ENCODE assay signal across 8 cellular contexts in the genomic region with DNA sequence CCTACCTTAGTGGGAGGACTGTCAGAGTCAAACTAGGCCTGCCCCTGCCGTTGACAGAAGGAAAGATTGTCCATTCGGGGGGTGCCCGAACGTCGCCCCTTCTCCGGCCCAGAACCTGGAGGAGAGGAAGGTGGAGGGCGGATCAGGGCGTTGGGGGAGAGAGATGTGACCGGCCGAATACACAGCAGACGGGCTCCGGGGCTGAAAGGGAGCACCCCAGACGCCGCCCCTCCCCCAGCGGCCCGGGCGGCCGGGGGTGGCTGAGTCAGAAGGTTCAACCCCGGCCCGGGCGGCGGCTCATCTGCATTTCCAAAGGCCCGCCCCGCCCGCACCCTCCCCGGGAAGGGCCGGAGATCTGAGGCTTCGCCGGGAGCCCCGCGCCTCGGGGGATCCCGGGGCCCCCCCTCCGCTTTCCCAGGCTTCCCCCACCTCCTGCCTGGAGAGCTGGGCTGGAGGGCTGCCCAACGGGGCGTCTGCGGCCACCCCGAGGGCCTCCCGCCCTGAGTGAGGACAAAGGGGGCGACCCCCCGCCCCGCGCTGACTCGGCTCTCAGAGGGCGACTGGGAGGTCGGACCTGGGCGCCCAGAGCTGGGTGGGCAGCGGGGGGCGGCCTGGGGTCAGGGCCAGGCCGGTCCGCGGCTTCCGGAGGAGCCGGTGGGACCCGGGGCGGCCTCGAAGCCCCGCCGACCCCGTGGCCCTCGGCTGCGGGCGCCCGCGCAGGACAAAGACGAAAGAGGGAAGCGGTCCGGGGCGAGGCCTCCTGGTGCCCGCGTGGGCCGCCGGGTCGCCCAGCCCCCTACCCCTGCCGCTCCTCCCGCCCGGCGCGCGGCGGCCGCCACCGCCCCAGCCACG. TPM values are rescaled to one million over a fixed set of nuclear protein-coding genes. Genes with fewer than 3 reads are reported as not detected.
DNase-seq lines count a peak whose midpoint lies in the region; FAIRE-seq and TF ChIP-seq lines count a peak whose summit lies in the region.

No MANE protein-coding gene starts in this region.

- H3K9me3 ChIP-seq in SK-N-SH (no peaks in the 10 kb centered on the region), cardiac muscle cell (ENCODE audit: low read depth) (no peaks in the 10 kb centered on the region), ovary (no peaks in the 10 kb centered on the region)

- TF ChIP-seq POLR2A in ovary (IDR thresholded peaks at IDR 0.05): peak; percentile 90

- H3K9me2 ChIP-seq in SK-N-SH: no peaks in the 10 kb centered on the region

- H3K27me3 ChIP-seq in KMS-11 (ENCODE audit: insufficient read depth, low read depth) (no peaks in the 10 kb centered on the region), SK-N-SH (ENCODE audit: insufficient read depth) (no peaks in the 10 kb centered on the region), cardiac muscle cell (no peaks in the 10 kb centered on the region), ovary (no peaks in the 10 kb centered on the region)

- H2AFZ ChIP-seq in KMS-11 (ENCODE audit: low read depth) (no peak overlapping the region), SK-N-SH (ENCODE audit: low read depth) (no peak overlapping the region)

- CTCF ChIA-PET in SK-N-SH (lab: Yijun Ruan, JAX): interaction anchor here (3.7 to 18.3 kb wide), 3 partner anchors 5 to 88 kb away, joined by 15 to 675 read pairs (median 675); a partner anchor contains a TSS

- DNase-seq in SKM-1 treated with dmso at 0.1 percent for 144 hours (lab: John Stamatoyannopoulos, UW; ENCODE audit: unreplicated experiment): peak; percentile 33
- no peak for DNase-seq in SKM-1 (lab: John Stamatoyannopoulos, UW; ENCODE audit: unreplicated experiment)
- DNase-seq in SK-N-SH: peak; percentile 75
- DNase-seq in cardiac muscle cell (ENCODE audit: low read depth in 1 of 2, low spot score in 1 of 2): peak; percentile 79 to 93
- DNase-seq in ovary: peak; percentile 94 to 96 (median 95)
- DNase-seq in urothelium cell line (ENCODE audit: low spot score): peak; percentile 87

- FAIRE-seq in urothelium cell line (lab: Jason Lieb, UNC): no peak

- intact Hi-C loops in ovary (cut with DNase I): loop anchor here in 2 of 4 donors (5.0 to 10.0 kb wide), 3 partner anchors 87 to 325 kb away; a partner anchor contains a TSS

- peaks cover 52% of the 10 kb centered on the region for H3F3A ChIP-seq in SK-N-SH (replicated peaks; ENCODE audit: insufficient read depth)

- peak overlapping the region; percentile 99 for H3K9ac ChIP-seq in KMS-11
- peak overlapping the region; percentile 88 for H3K9ac ChIP-seq in SK-N-SH

- H3K4me2 ChIP-seq in KMS-11 (peak overlapping the region; percentile 48; the same call in 1 of the 2 replicates), SK-N-SH (peak overlapping the region; percentile 86)

- TF ChIP-seq EP300 in SK-N-SH (IDR thresholded peaks at IDR 0.05; ENCODE audit: borderline replicate concordance in 1 of 2, low read depth in 1 of 2, low read length in 1 of 2) (peak in 1 of 2 experiments; percentile 55; a peak in 1 of 4 replicates), ovary (IDR thresholded peaks at IDR 0.05) (no peak)

- H3K36me3 ChIP-seq in KMS-11 (ENCODE audit: insufficient read depth) (no peaks in the 10 kb centered on the region), SK-N-SH (replicated peaks in 1 of 2; ENCODE audit: control insufficient read depth in 1 of 2, insufficient read depth in 2 of 2, low read length in 1 of 2) (peaks cover 8 to 11% of the 10 kb centered on the region in 2 experiments), cardiac muscle cell (peaks cover 3% of the 10 kb centered on the region), ovary (no peaks in the 10 kb centered on the region)

- H3K79me2 ChIP-seq in KMS-11 (ENCODE audit: insufficient read depth, low read depth) (peaks cover 23% of the 10 kb centered on the region; the same call in 1 of the 2 replicates), SK-N-SH (ENCODE audit: insufficient read depth) (peaks cover 71% of the 10 kb centered on the region)

- WGBS in SK-N-SH (ENCODE audit: low lambda C conversion rate): 3% methylated on average over 13 of the region's 84 CpGs
- WGBS in adipose tissue, 3 donors: 1% methylated on average over 51 to 84 of the region's 84 CpGs
- WGBS in ovary, 3 donors: 0 to 1% (median 0%) methylated on average over 56 to 84 of the region's 84 CpGs

- peak overlapping the region; percentile 100 for H3K27ac ChIP-seq in KMS-11
- peak overlapping the region; percentile 98 to 99 for H3K27ac ChIP-seq in SK-N-SH (ENCODE audit: low read depth in 2 of 2, low read length in 1 of 2)
- peak overlapping the region; percentile 99 for H3K27ac ChIP-seq in adipose tissue (ENCODE audit: low read depth, low read length)
- peak overlapping the region; percentile 100 for H3K27ac ChIP-seq in cardiac muscle cell
- peak overlapping the region; percentile 100 for H3K27ac ChIP-seq in ovary

- H3K4me3 ChIP-seq in KMS-11 (IDR thresholded peaks at IDR 0.05; ENCODE audit: insufficient read depth, low read depth, low read length): no peak overlapping the region
- peak overlapping the region; percentile 68 to 73 for H3K4me3 ChIP-seq in SK-N-SH (ENCODE audit: low read depth in 2 of 2, low read length in 1 of 2)
- H3K4me3 ChIP-seq in cardiac muscle cell: peak overlapping the region; percentile 89
- peak overlapping the region; percentile 77 for H3K4me3 ChIP-seq in ovary

- POLR2A ChIA-PET in SK-N-SH (lab: Yijun Ruan, JAX): interaction anchor here (1.2 to 7.0 kb wide), 4 partner anchors 11 to 88 kb away, joined by 5 to 79 read pairs (median 32); a partner anchor contains a TSS

- peaks cover 13% of the 10 kb centered on the region for H3K4me1 ChIP-seq in KMS-11 (ENCODE audit: low read depth, poor library complexity, severe bottlenecking)
- peaks cover 34 to 43% of the 10 kb centered on the region in 2 experiments for H3K4me1 ChIP-seq in SK-N-SH (ENCODE audit: control insufficient read depth in 1 of 2, insufficient read depth in 2 of 2, low read depth in 1 of 2, low read length in 1 of 2)
- peaks cover 34% of the 10 kb centered on the region for H3K4me1 ChIP-seq in cardiac muscle cell (ENCODE audit: low read depth)
- peaks cover 21% of the 10 kb centered on the region for H3K4me1 ChIP-seq in ovary (ENCODE audit: insufficient read depth)

- TF ChIP-seq CTCF in KMS-11 (conservative IDR thresholded peaks at IDR 0.05; ENCODE audit: low read depth, low read length): no peak
- TF ChIP-seq CTCF in SK-N-SH (IDR thresholded peaks at IDR 0.05): no peak
- no peak for TF ChIP-seq CTCF in cardiac muscle cell (IDR thresholded peaks at IDR 0.05; ENCODE audit: low read depth, low read length)
- TF ChIP-seq CTCF in ovary (IDR thresholded peaks at IDR 0.05): no peak

- H4K20me1 ChIP-seq in KMS-11 (ENCODE audit: insufficient read depth): no peaks in the 10 kb centered on the region
- no peaks in the 10 kb centered on the region; the same call in 1 of the 2 replicates for H4K20me1 ChIP-seq in SK-N-SH (ENCODE audit: insufficient read depth)

- TF ChIP-seq RAD21 in SK-N-SH (IDR thresholded peaks at IDR 0.05; ENCODE audit: low read length): no peak

TF ChIP-seq in SK-N-SH, 30 proteins besides CTCF, POLR2A, EP300 and RAD21 (continues in another document):
- TF ChIP-seq NRF1 (IDR thresholded peaks at IDR 0.05; ENCODE audit: low read depth, low read length) (no peak), GABPA (IDR thresholded peaks at IDR 0.05; ENCODE audit: low read depth) (0 out of 2 replicates have a peak, but pooled peaks have one; percentile 6), YY1 (IDR thresholded peaks at IDR 0.05; ENCODE audit: low read depth) (0 out of 2 replicates have a peak, but pooled peaks have one; percentile 29), MEF2A (IDR thresholded peaks at IDR 0.05; ENCODE audit: borderline replicate concordance, low read depth) (no peak; the same call in 1 of the 2 replicates), TAF1 (IDR thresholded peaks at IDR 0.05; ENCODE audit: borderline replicate concordance, low read depth, low read length) (peak; percentile 76), ELF1 (IDR thresholded peaks at IDR 0.05) (no peak), NFIC (IDR thresholded peaks at IDR 0.05; ENCODE audit: borderline replicate concordance) (peak; percentile 72), GATA2 (CRISPR knock-in tag; IDR thresholded peaks at IDR 0.05) (no peak)
- TF ChIP-seq, protein P1, sequence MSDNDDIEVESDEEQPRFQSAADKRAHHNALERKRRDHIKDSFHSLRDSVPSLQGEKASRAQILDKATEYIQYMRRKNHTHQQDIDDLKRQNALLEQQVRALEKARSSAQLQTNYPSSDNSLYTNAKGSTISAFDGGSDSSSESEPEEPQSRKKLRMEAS (IDR thresholded peaks at IDR 0.05; ENCODE audit: low read depth): peak; percentile 54; the same call in 1 of the 2 replicates
- TF ChIP-seq, protein P2, sequence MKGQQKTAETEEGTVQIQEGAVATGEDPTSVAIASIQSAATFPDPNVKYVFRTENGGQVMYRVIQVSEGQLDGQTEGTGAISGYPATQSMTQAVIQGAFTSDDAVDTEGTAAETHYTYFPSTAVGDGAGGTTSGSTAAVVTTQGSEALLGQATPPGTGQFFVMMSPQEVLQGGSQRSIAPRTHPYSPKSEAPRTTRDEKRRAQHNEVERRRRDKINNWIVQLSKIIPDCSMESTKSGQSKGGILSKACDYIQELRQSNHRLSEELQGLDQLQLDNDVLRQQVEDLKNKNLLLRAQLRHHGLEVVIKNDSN (IDR thresholded peaks at IDR 0.05; ENCODE audit: borderline replicate concordance, low read depth): no peak; the same call in 1 of the 2 replicates

RNA-seq across cellular contexts. Expression of a gene that starts 3.7 kb away (rescaled TPM):
- polyA plus RNA-seq in SK-N-SH (2012; rRNA removed): 1.2 and 2.0 TPM in 2 replicates
- 1.5 and 1.8 TPM in 2 replicates for polyA plus RNA-seq in SK-N-SH (2012; cell fraction: cytosol; rRNA removed)
- 8.4 and 11.5 TPM in 2 replicates for polyA plus RNA-seq in SK-N-SH (2012; cell fraction: nucleus; rRNA removed)
- 10 to 100 TPM in 2 of 3 donors, 1 to 10 TPM in 1; 5.7 to 11.1 (median 10.6) TPM for polyA plus RNA-seq in adipose tissue
- 8.0 and 15.1 TPM in 2 replicates for total RNA-seq in cardiac muscle cell
- polyA plus RNA-seq in cardiac muscle cell: 2.4 and 3.8 TPM in 2 replicates
- 10 to 100 TPM in 5 of 7 donors, 1 to 10 TPM in 2; 8.7 to 44.6 (median 31.7) TPM for total RNA-seq in ovary
- 10 to 100 TPM in 1 of 2 donors, 1 to 10 TPM in 1; 6.2 to 15.5 TPM for polyA plus RNA-seq in ovary

RNA-seq across cellular contexts. Expression of a gene that starts 6.6 kb away (rescaled TPM):
- 5.0 and 5.3 TPM in 2 replicates for polyA plus RNA-seq in SK-N-SH (2012; rRNA removed)
- 2.3 and 2.8 TPM in 2 replicates for polyA plus RNA-seq in SK-N-SH (2012; cell fraction: cytosol; rRNA removed)
- 19.5 and 20.2 TPM in 2 replicates for polyA plus RNA-seq in SK-N-SH (2012; cell fraction: nucleus; rRNA removed)
- polyA plus RNA-seq in adipose tissue: 1 to 10 TPM; 2.3 to 4.3 (median 3.3) TPM
- 30.0 and 56.3 TPM in 2 replicates for total RNA-seq in cardiac muscle cell
- 21.5 and 27.4 TPM in 2 replicates for polyA plus RNA-seq in cardiac muscle cell
- total RNA-seq in ovary: 10 to 100 TPM in 6 of 7 donors, 1 to 10 TPM in 1; 9.3 to 37.3 (median 18.2) TPM
- 1 to 10 TPM; 3.7 to 7.9 TPM for polyA plus RNA-seq in ovary

RNA-seq across cellular contexts. Expression of a gene that starts 58.6 kb away (rescaled TPM):
- 1.8 and 1.9 TPM in 2 replicates for polyA plus RNA-seq in SK-N-SH (2012; rRNA removed)
- polyA plus RNA-seq in SK-N-SH (2012; cell fraction: cytosol; rRNA removed): 2.0 TPM in 2 replicates
- 2.2 and 2.8 TPM in 2 replicates for polyA plus RNA-seq in SK-N-SH (2012; cell fraction: nucleus; rRNA removed)
- polyA plus RNA-seq in adipose tissue: 1 to 10 TPM in 2 of 3 donors, under 1 TPM in 1; 0.91 to 4.5 (median 3.5) TPM
- not detected in 2 replicates for total RNA-seq in cardiac muscle cell
- polyA plus RNA-seq in cardiac muscle cell: 0.16 TPM in 1 of 2 replicates, not detected in the other
- total RNA-seq in ovary: 1 to 10 TPM; 1.2 to 7.2 (median 4.4) TPM
- 1 to 10 TPM; 1.3 to 4.0 TPM for polyA plus RNA-seq in ovary
